ENCODE assay signal across 1 cellular context in genomic region chr10:128211953-128212727, GRCh38.
TF ChIP-seq lines count a peak whose summit lies in the region.

No MANE protein-coding gene starts in this region.

TF ChIP-seq in HepG2, 621 proteins besides CTCF, POLR2A, EP300 and RAD21 (continued from another document):
- TF ChIP-seq CEBPZ (IDR thresholded peaks at IDR 0.05; ENCODE audit: low read length) (no peak), POGZ (CRISPR knock-in tag; IDR thresholded peaks at IDR 0.05) (0 out of 2 replicates have a peak, but pooled peaks have one; percentile 22), SP5 (CRISPR knock-in tag; IDR thresholded peaks at IDR 0.05; ENCODE audit: borderline replicate concordance, low read depth) (peak; percentile 40; the same call in 1 of the 2 replicates), ZNF572 (CRISPR knock-in tag; IDR thresholded peaks at IDR 0.05) (no peak), GABPB1 (CRISPR knock-in tag; IDR thresholded peaks at IDR 0.05) (peak; percentile 64), XRCC5 (optimal IDR thresholded peaks at IDR 0.05; ENCODE audit: low read length) (peak; percentile 95), ZNF740 (CRISPR knock-in tag; IDR thresholded peaks at IDR 0.05) (no peak), ZNF777 (CRISPR knock-in tag; IDR thresholded peaks at IDR 0.05) (peak; percentile 45), POLR2AphosphoS2 (IDR thresholded peaks at IDR 0.05; ENCODE audit: low read depth, low read length) (no peak)
